In the genomic region with DNA sequence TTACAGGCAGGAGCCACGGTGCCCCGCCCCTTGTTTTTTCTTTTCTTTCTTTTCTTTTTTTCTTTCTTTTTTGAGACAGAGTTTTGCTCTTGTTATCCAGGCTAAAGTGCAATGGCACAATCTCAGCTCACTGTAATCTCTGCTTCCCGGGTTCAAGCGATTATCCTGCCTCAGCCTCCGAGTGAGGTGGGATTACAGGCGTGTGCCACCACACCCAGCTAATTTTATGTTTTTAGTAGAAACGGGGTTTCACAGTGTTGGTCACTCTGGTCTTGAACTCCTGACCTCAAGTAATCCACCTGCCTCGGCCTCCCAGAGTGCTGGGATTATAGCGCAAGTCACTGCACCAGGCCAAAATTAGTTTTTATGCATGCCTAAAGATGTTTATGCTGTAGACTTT, we compare ENCODE assay signal across 13 cellular contexts. TPM values are rescaled to one million over a fixed set of nuclear protein-coding genes. Genes with fewer than 3 reads are reported as not detected.
A peak's percentile ranks its signal among the peaks of the same experiment; 100 is the strongest.
DNase-seq lines count a peak whose midpoint lies in the region; ATAC-seq, FAIRE-seq and TF ChIP-seq lines count a peak whose summit lies in the region.
"Had no signal": no experiment of that assay in that cellular context is flagged by ENCODE, and none has a peak within 500 bp of the region (broad histone marks: within the 10 kb centered on the region; RNA-seq: fewer than 3 reads in every experiment).

No MANE protein-coding gene starts in this region.

- no peak for TF ChIP-seq POLR2A in A549 (IDR thresholded peaks at IDR 0.05; ENCODE audit: low read length)

- H3K36me3 Mint-ChIP-seq in activated CD8-positive, alpha-beta T cell treated with anti-CD3 and anti-CD28 coated beads for 36 hours (ENCODE audit: low read depth) = peaks cover 68% of the 10 kb centered on the region

- no peak for ATAC-seq in A549
- ATAC-seq in DND-41 (ENCODE audit: insufficient read depth, low read depth) = no peak
- ATAC-seq in activated CD8-positive, alpha-beta T cell treated with anti-CD3 and anti-CD28 coated beads for 36 hours = no peak
- no peak for ATAC-seq in esophagus mucosa

- peak overlapping the region; percentile 84 for H3K4me2 ChIP-seq in A549
- H3K4me2 ChIP-seq in DND-41 (ENCODE audit: insufficient read depth, low read length) = peak overlapping the region; percentile 82; the same call in 1 of the 2 replicates

- no peak for TF ChIP-seq EP300 in A549 (IDR thresholded peaks at IDR 0.05)

- peak overlapping the region; percentile 82 for H3K27ac Mint-ChIP-seq in activated CD8-positive, alpha-beta T cell treated with anti-CD3 and anti-CD28 coated beads for 36 hours

- H3K4me3 Mint-ChIP-seq in activated CD8-positive, alpha-beta T cell treated with anti-CD3 and anti-CD28 coated beads for 36 hours = peak overlapping the region; percentile 95

- H3K27me3 ChIP-seq in DND-41 (ENCODE audit: insufficient read depth, low read length, poor library complexity) (no peaks in the 10 kb centered on the region), iPS-18a (ENCODE audit: control insufficient read depth, insufficient read depth, low read length) (no peaks in the 10 kb centered on the region), dorsolateral prefrontal cortex (no peaks in the 10 kb centered on the region)
- H3K27me3 ChIP-seq: stomach had no signal

- no peaks in the 10 kb centered on the region for H3K9me3 ChIP-seq in A549
- H3K9me3 ChIP-seq in DND-41 (ENCODE audit: insufficient read depth, low read length, severe bottlenecking) = no peaks in the 10 kb centered on the region
- no peaks in the 10 kb centered on the region for H3K9me3 ChIP-seq in iPS-18a (ENCODE audit: control insufficient read depth, low read depth, low read length)
- H3K9me3 ChIP-seq: stomach had no signal

- H3K36me3 ChIP-seq in DND-41 (ENCODE audit: insufficient read depth, low read length) = peaks cover 67% of the 10 kb centered on the region
- peaks cover 62% of the 10 kb centered on the region for H3K36me3 ChIP-seq in iPS-18a (ENCODE audit: control insufficient read depth, low read depth, low read length)

- H3K4me1 Mint-ChIP-seq in activated CD8-positive, alpha-beta T cell treated with anti-CD3 and anti-CD28 coated beads for 36 hours (ENCODE audit: low read depth) = peaks cover 42% of the 10 kb centered on the region

- POLR2A ChIA-PET in A549 (lab: Yijun Ruan, JAX) = no interaction called here
- POLR2A ChIA-PET in activated CD8-positive, alpha-beta T cell treated with anti-CD3 and anti-CD28 coated beads for 36 hours (lab: Charles Lee) = interaction anchor here (0.8 to 3.3 kb wide), 2 partner anchors 9 to 45 kb away, joined by 3 to 14 read pairs; no protein-coding TSS in a partner anchor

- no peaks in the 10 kb centered on the region for H3K9me3 Mint-ChIP-seq in activated CD8-positive, alpha-beta T cell treated with anti-CD3 and anti-CD28 coated beads for 36 hours

- H4K20me1 ChIP-seq in DND-41 (ENCODE audit: insufficient read depth, low read length) = peaks cover 41% of the 10 kb centered on the region

- no peak overlapping the region; the same call in 1 of the 2 replicates for H3K9ac ChIP-seq in DND-41 (ENCODE audit: low read depth, low read length)
- peak overlapping the region; percentile 100 for H3K9ac ChIP-seq in iPS-18a (ENCODE audit: low read length)

- CTCF ChIA-PET in A549 (lab: Yijun Ruan, JAX) = no interaction called here
- CTCF ChIA-PET in activated CD8-positive, alpha-beta T cell treated with anti-CD3 and anti-CD28 coated beads for 36 hours (lab: Charles Lee) = no interaction called here

- H3K4me3 ChIP-seq in A549 (no peak overlapping the region), DND-41 (ENCODE audit: low read depth in 1 of 2, low read length in 2 of 2) (no peak overlapping the region), iPS-18a (ENCODE audit: low read length) (peak overlapping the region; percentile 100), dorsolateral prefrontal cortex (peak overlapping the region in 16 of 59 donors; percentile 3 to 91 (median 76))

- TF ChIP-seq CTCF in A549 (IDR thresholded peaks at IDR 0.05) (no peak), DND-41 (IDR thresholded peaks at IDR 0.05; ENCODE audit: borderline replicate concordance, extremely low read depth, low read length, poor library complexity, severe bottlenecking) (no peak), dorsolateral prefrontal cortex (IDR thresholded peaks at IDR 0.05 in 54 of 56, conservative IDR thresholded peaks at IDR 0.05 in 2 of 56; ENCODE audit: low read depth in 1 of 56, partially characterized antibody in 56 of 56) (no peak)
- TF ChIP-seq CTCF in activated CD8-positive, alpha-beta T cell treated with anti-CD3 and anti-CD28 coated beads for 36 hours (IDR thresholded peaks at IDR 0.05) = no peak

- H3K79me2 ChIP-seq in DND-41 (ENCODE audit: insufficient read depth, low read length) = peaks cover 41% of the 10 kb centered on the region

- DNase-seq in A549 (ENCODE audit: low read depth in 1 of 2, low spot score in 1 of 2) (no peak), DND-41 (no peak), dorsolateral prefrontal cortex (no peak), substantia nigra (lab: John Stamatoyannopoulos, UW) (no peak), RCC 7860 (ENCODE audit: low spot score) (no peak)
- no peak for DNase-seq in activated CD8-positive, alpha-beta T cell treated with anti-CD3 and anti-CD28 coated beads for 36 hours
- DNase-seq: NCI-H2081, stomach had no signal

- intact Hi-C loops in activated CD8-positive, alpha-beta T cell treated with anti-CD3 and anti-CD28 coated beads for 36 hours (cut with micrococcal nuclease) = no loop called here
- intact Hi-C loops in dorsolateral prefrontal cortex (cut with DNase I) = no loop called here

- 84% methylated on average over 9 of the region's 9 CpGs for WGBS in A549 (ENCODE audit: missing lambda C conversion rate)

- H2AFZ ChIP-seq in DND-41 (ENCODE audit: low read depth, low read length) = no peak overlapping the region

- FAIRE-seq in A549 (lab: Jason Lieb, UNC) = no peak
- no peak for FAIRE-seq in RCC 7860 (lab: Jason Lieb, UNC)
- FAIRE-seq: D721Med, endometrium, TTC549 had no signal

- H3K4me1 ChIP-seq in A549 = peaks cover 31% of the 10 kb centered on the region
- peaks cover 47% of the 10 kb centered on the region for H3K4me1 ChIP-seq in DND-41 (ENCODE audit: insufficient read depth, low read length)
- peaks cover 10% of the 10 kb centered on the region for H3K4me1 ChIP-seq in iPS-18a (ENCODE audit: control insufficient read depth, low read depth, low read length)

- H3K27ac ChIP-seq in A549 (no peak overlapping the region), DND-41 (ENCODE audit: low read length) (no peak overlapping the region), iPS-18a (ENCODE audit: low read length) (no peak overlapping the region), dorsolateral prefrontal cortex (no peak overlapping the region), substantia nigra (ENCODE audit: low read depth, low read length, poor library complexity, severe bottlenecking) (no peak overlapping the region)

- no peaks in the 10 kb centered on the region for H3K27me3 Mint-ChIP-seq in activated CD8-positive, alpha-beta T cell treated with anti-CD3 and anti-CD28 coated beads for 36 hours

- TF ChIP-seq RAD21 in A549 (conservative IDR thresholded peaks at IDR 0.05 in 1 of 2, IDR thresholded peaks at IDR 0.05 in 1 of 2) = no peak

TF ChIP-seq in A549, 52 proteins besides CTCF, POLR2A, EP300 and RAD21:
- TF ChIP-seq, protein P1, sequence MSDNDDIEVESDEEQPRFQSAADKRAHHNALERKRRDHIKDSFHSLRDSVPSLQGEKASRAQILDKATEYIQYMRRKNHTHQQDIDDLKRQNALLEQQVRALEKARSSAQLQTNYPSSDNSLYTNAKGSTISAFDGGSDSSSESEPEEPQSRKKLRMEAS (IDR thresholded peaks at IDR 0.05) = no peak
- TF ChIP-seq HOXB5 (CRISPR knock-in tag; IDR thresholded peaks at IDR 0.05) (no peak), RARB (CRISPR knock-in tag; IDR thresholded peaks at IDR 0.05) (no peak), CBX8 (IDR thresholded peaks at IDR 0.05) (no peak), JUNB (IDR thresholded peaks at IDR 0.05) (no peak)
TF ChIP-seq in A549: peak in this region for 0.

RNA-seq across cellular contexts. Expression of gene RPL35A, which starts 2.5 kb away (rescaled TPM):
- polyA plus RNA-seq in A549 (2011; rRNA removed) (749 and 930 TPM in 2 replicates), A549 (2017; fragmentation: RNase III; extraction: RNeasy Plus Mini Kit Qiagen cat#74134 plus additional on column Dnase treatment) (976 to 1,092 TPM (median 1,060 TPM) in 3 replicates)
- 392 and 443 TPM in 2 replicates for polyA plus RNA-seq in A549 (2012; cell fraction: cytosol; rRNA removed)
- polyA plus RNA-seq in A549 (2012; cell fraction: nucleus; rRNA removed) = 70.7 and 150 TPM in 2 replicates
- polyA minus RNA-seq in A549 (2011; rRNA and poly(A)+ RNA removed) = 64.1 and 65.5 TPM in 2 replicates
- total RNA-seq in activated CD8-positive, alpha-beta T cell treated with anti-CD3 and anti-CD28 coated beads for 36 hours = 1,000 to 10,000 TPM; 1,685 to 1,707 TPM
- total RNA-seq in dorsolateral prefrontal cortex (100 to 1,000 TPM; 229 to 428 (median 332) TPM), esophagus mucosa (1,002 TPM)

RNA-seq across cellular contexts. Expression of gene LMLN, which starts 7.6 kb away (rescaled TPM):
- 4.8 and 5.6 TPM in 2 replicates for polyA plus RNA-seq in A549 (2011; rRNA removed)
- 1.4 TPM in 2 replicates for polyA plus RNA-seq in A549 (2012; cell fraction: cytosol; rRNA removed)
- polyA plus RNA-seq in A549 (2012; cell fraction: nucleus; rRNA removed) = 1.3 and 2.1 TPM in 2 replicates
- polyA plus RNA-seq in A549 (2017; fragmentation: RNase III; extraction: RNeasy Plus Mini Kit Qiagen cat#74134 plus additional on column Dnase treatment) = 2.2 to 2.4 TPM (median 2.2 TPM) in 3 replicates
- polyA minus RNA-seq in A549 (2011; rRNA and poly(A)+ RNA removed) = 5.3 and 7.3 TPM in 2 replicates
- 10 to 100 TPM in 1 of 2 experiments, 1 to 10 TPM in 1; 6.3 to 10.4 TPM for total RNA-seq in activated CD8-positive, alpha-beta T cell treated with anti-CD3 and anti-CD28 coated beads for 36 hours
- total RNA-seq in dorsolateral prefrontal cortex = 10 to 100 TPM; 12.6 to 31.3 (median 22.7) TPM
- total RNA-seq in esophagus mucosa = 5.7 TPM
